Comparison of ENCODE assay signal across 21 cellular contexts in genomic region chr4:33941854-33942253, GRCh38.
DNase-seq lines count a peak whose midpoint lies in the region; ATAC-seq and TF ChIP-seq lines count a peak whose summit lies in the region.
"Had no signal": no experiment of that assay in that cellular context is flagged by ENCODE, and none has a peak within 500 bp of the region (broad histone marks: within the 10 kb centered on the region; RNA-seq: fewer than 3 reads in every experiment).

No MANE protein-coding gene starts in this region.

- no peak; the same call in 2 of the 3 replicates for ATAC-seq in SK-N-SH treated with all-trans-retinoic acid at 6 μM for 48 hours
- ATAC-seq in HG02885 (IDR thresholded peaks at IDR 0.05; ENCODE audit: poor library complexity, unreplicated experiment): no peak
- ATAC-seq in GM18868 (IDR thresholded peaks at IDR 0.05; ENCODE audit: unreplicated experiment): no peak
- no peak for ATAC-seq in HG03139 (IDR thresholded peaks at IDR 0.05; ENCODE audit: unreplicated experiment)

- DNase-seq in NCI-H748 (lab: John Stamatoyannopoulos, UW; ENCODE audit: unreplicated experiment) (peak; percentile 8), NCI-H748 treated with DMSO at 0.1 percent for 48 hours (lab: John Stamatoyannopoulos, UW) (no peak), NCI-H2171 (lab: John Stamatoyannopoulos, UW) (peak; percentile 6), left kidney (ENCODE audit: low read depth, low spot score) (peak; percentile 9)
- DNase-seq: CD4-positive, CD25-positive, alpha-beta regulatory T cell; HCEC 1CT; IMR-90; NCI-H1092; NCI-H1436 treated with DMSO at 0.1 percent for 48 hours; NCI-H187 treated with DMSO at 0.1 percent for 48 hours; NCI-H2107; NCI-H226; NCI-H510A; NCI-H774; RPMI8226; SHP77; SW 1271 had no signal

TF ChIP-seq in SK-N-SH treated with all-trans-retinoic acid at 6 μM for 48 hours, 23 proteins besides CTCF, POLR2A, EP300 and RAD21:
- TF ChIP-seq ZNF70 (CRISPR knock-in tag; IDR thresholded peaks at IDR 0.05) (no peak), TCF4 (CRISPR knock-in tag; IDR thresholded peaks at IDR 0.05; ENCODE audit: borderline replicate concordance) (peak; percentile 86), ZFP3 (CRISPR knock-in tag; IDR thresholded peaks at IDR 0.05) (no peak), TSHZ2 (CRISPR knock-in tag; IDR thresholded peaks at IDR 0.05) (peak; percentile 41; the same call in 1 of the 2 replicates), ISL1 (CRISPR knock-in tag; IDR thresholded peaks at IDR 0.05) (peak; percentile 83), ZC3H10 (CRISPR knock-in tag; IDR thresholded peaks at IDR 0.05) (no peak), RARB (CRISPR knock-in tag; IDR thresholded peaks at IDR 0.05) (no peak), PPARA (CRISPR knock-in tag; IDR thresholded peaks at IDR 0.05; ENCODE audit: borderline replicate concordance) (no peak), CREB5 (CRISPR knock-in tag; IDR thresholded peaks at IDR 0.05; ENCODE audit: low read depth) (0 out of 2 replicates have a peak, but pooled peaks have one; percentile 18), ESRRG (CRISPR knock-in tag; IDR thresholded peaks at IDR 0.05) (peak; percentile 80; the same call in 1 of the 2 replicates), ZFP30 (CRISPR knock-in tag; IDR thresholded peaks at IDR 0.05) (no peak), POU6F1 (CRISPR knock-in tag; IDR thresholded peaks at IDR 0.05; ENCODE audit: borderline replicate concordance, low read depth) (no peak), ZNF8 (CRISPR knock-in tag; IDR thresholded peaks at IDR 0.05) (no peak), CSRNP3 (CRISPR knock-in tag; IDR thresholded peaks at IDR 0.05) (no peak), TOX (CRISPR knock-in tag; IDR thresholded peaks at IDR 0.05; ENCODE audit: borderline replicate concordance) (no peak), ZNF565 (CRISPR knock-in tag; conservative IDR thresholded peaks at IDR 0.05; ENCODE audit: low read depth) (no peak), BACH2 (CRISPR knock-in tag; IDR thresholded peaks at IDR 0.05; ENCODE audit: borderline replicate concordance) (no peak), CSDC2 (CRISPR knock-in tag; IDR thresholded peaks at IDR 0.05) (no peak), OSR1 (CRISPR knock-in tag; IDR thresholded peaks at IDR 0.05) (no peak)
TF ChIP-seq in SK-N-SH treated with all-trans-retinoic acid at 6 μM for 48 hours: peak in this region for 5.
